ENCODE assay signal across 1 cellular context in genomic region chr20:63574156-63574828, GRCh38.
TF ChIP-seq lines count a peak whose summit lies in the region.

Gene HELZ2, minus strand, starts transcription at chr20:63574239. Its CDS starts 1,854 bp downstream, at chr20:63572385.

TF ChIP-seq in HepG2, 621 proteins besides CTCF, POLR2A, EP300 and RAD21 (continued from another document and continues in another):
- TF ChIP-seq FOXP4 (CRISPR knock-in tag; IDR thresholded peaks at IDR 0.05) = peak; percentile 52; the same call in 1 of the 2 replicates
- no peak for TF ChIP-seq ZNF431 (CRISPR knock-in tag; IDR thresholded peaks at IDR 0.05; ENCODE audit: borderline replicate concordance, low read depth)
- TF ChIP-seq ZNF792 (CRISPR knock-in tag; IDR thresholded peaks at IDR 0.05) = 0 out of 2 replicates have a peak, but pooled peaks have one; percentile 31
- TF ChIP-seq PCBP1 (IDR thresholded peaks at IDR 0.05; ENCODE audit: borderline replicate concordance, low read depth, low read length) = no peak
- peak; percentile 61; the same call in 1 of the 2 replicates for TF ChIP-seq HNF1B (CRISPR knock-in tag; IDR thresholded peaks at IDR 0.05)
- peak; percentile 39 for TF ChIP-seq ZNF407 (CRISPR knock-in tag; IDR thresholded peaks at IDR 0.05; ENCODE audit: not compliant biosample characterization)
- TF ChIP-seq EED (CRISPR knock-in tag; IDR thresholded peaks at IDR 0.05) = no peak
- TF ChIP-seq HMG20A (CRISPR knock-in tag; IDR thresholded peaks at IDR 0.05; ENCODE audit: borderline replicate concordance) = 0 out of 2 replicates have a peak, but pooled peaks have one; percentile 35
- TF ChIP-seq ZNF749 (CRISPR knock-in tag; IDR thresholded peaks at IDR 0.05; ENCODE audit: borderline replicate concordance) = no peak
- 0 out of 2 replicates have a peak, but pooled peaks have one; percentile 14 for TF ChIP-seq GATAD1 (CRISPR knock-in tag; IDR thresholded peaks at IDR 0.05)
- peak; percentile 37 for TF ChIP-seq AGO1 (IDR thresholded peaks at IDR 0.05; ENCODE audit: low read depth, low read length, poor library complexity, severe bottlenecking)
- no peak for TF ChIP-seq DMTF1 (CRISPR knock-in tag; IDR thresholded peaks at IDR 0.05)
- TF ChIP-seq KAT8 (CRISPR knock-in tag; IDR thresholded peaks at IDR 0.05) = 0 out of 2 replicates have a peak, but pooled peaks have one; percentile 15
- peak; percentile 72; the same call in 1 of the 2 replicates for TF ChIP-seq YEATS4 (CRISPR knock-in tag; IDR thresholded peaks at IDR 0.05; ENCODE audit: borderline replicate concordance)
- TF ChIP-seq ZNF776 (CRISPR knock-in tag; IDR thresholded peaks at IDR 0.05) = peak; percentile 78; the same call in 1 of the 2 replicates
- no peak for TF ChIP-seq NAIF1 (CRISPR knock-in tag; IDR thresholded peaks at IDR 0.05; ENCODE audit: borderline replicate concordance)
- TF ChIP-seq HOXA5 (CRISPR knock-in tag; IDR thresholded peaks at IDR 0.05) = peak; percentile 60; the same call in 1 of the 2 replicates
- peak; percentile 73; the same call in 1 of the 2 replicates for TF ChIP-seq ZNF264 (CRISPR knock-in tag; IDR thresholded peaks at IDR 0.05)
- TF ChIP-seq GLI4 (CRISPR knock-in tag; IDR thresholded peaks at IDR 0.05; ENCODE audit: borderline replicate concordance) = 0 out of 2 replicates have a peak, but pooled peaks have one; percentile 37
- no peak for TF ChIP-seq AGO2 (optimal IDR thresholded peaks at IDR 0.05; ENCODE audit: low read depth, low read length)
- TF ChIP-seq BCL3 (CRISPR knock-in tag; IDR thresholded peaks at IDR 0.05) = peak; percentile 75; the same call in 1 of the 2 replicates
- peak; percentile 57 for TF ChIP-seq ZNF567 (CRISPR knock-in tag; IDR thresholded peaks at IDR 0.05; ENCODE audit: borderline replicate concordance)
- TF ChIP-seq NBN (conservative IDR thresholded peaks at IDR 0.05) = no peak
- TF ChIP-seq ARID4A (CRISPR knock-in tag; IDR thresholded peaks at IDR 0.05; ENCODE audit: borderline replicate concordance) = peak; percentile 52; the same call in 1 of the 2 replicates
- no peak for TF ChIP-seq LCORL (IDR thresholded peaks at IDR 0.05)
- peak; percentile 76 for TF ChIP-seq LCORL (CRISPR knock-in tag; IDR thresholded peaks at IDR 0.05)
- TF ChIP-seq MATR3 (CRISPR knock-in tag; IDR thresholded peaks at IDR 0.05) = no peak; the same call in 1 of the 2 replicates
- TF ChIP-seq ZFP41 (CRISPR knock-in tag; IDR thresholded peaks at IDR 0.05; ENCODE audit: borderline replicate concordance) = no peak
- 0 out of 2 replicates have a peak, but pooled peaks have one; percentile 24 for TF ChIP-seq MTA1 (CRISPR knock-in tag; IDR thresholded peaks at IDR 0.05; ENCODE audit: borderline replicate concordance)
- TF ChIP-seq ZNF775 (CRISPR knock-in tag; IDR thresholded peaks at IDR 0.05; ENCODE audit: borderline replicate concordance) = no peak
- TF ChIP-seq ZNF225 (CRISPR knock-in tag; IDR thresholded peaks at IDR 0.05) = peak; percentile 84
- peak; percentile 41; the same call in 1 of the 2 replicates for TF ChIP-seq BCL6 (CRISPR knock-in tag; IDR thresholded peaks at IDR 0.05)
- TF ChIP-seq BATF2 (CRISPR knock-in tag; IDR thresholded peaks at IDR 0.05) = no peak
- TF ChIP-seq GZF1 (CRISPR knock-in tag; IDR thresholded peaks at IDR 0.05) = no peak
- no peak for TF ChIP-seq ZNF841 (CRISPR knock-in tag; IDR thresholded peaks at IDR 0.05; ENCODE audit: borderline replicate concordance)
- no peak for TF ChIP-seq PLRG1 (conservative IDR thresholded peaks at IDR 0.05)
- no peak for TF ChIP-seq ONECUT2 (CRISPR knock-in tag; IDR thresholded peaks at IDR 0.05)
- TF ChIP-seq SIX1 (CRISPR knock-in tag; IDR thresholded peaks at IDR 0.05; ENCODE audit: borderline replicate concordance) = no peak
- TF ChIP-seq RXRB (CRISPR knock-in tag; IDR thresholded peaks at IDR 0.05; ENCODE audit: borderline replicate concordance) = 0 out of 2 replicates have a peak, but pooled peaks have one; percentile 28
- TF ChIP-seq RAD51 (IDR thresholded peaks at IDR 0.05; ENCODE audit: borderline replicate concordance) = no peak
- no peak; the same call in 1 of the 2 replicates for TF ChIP-seq IRF2 (CRISPR knock-in tag; IDR thresholded peaks at IDR 0.05)
